Comparison of ENCODE assay signal across 25 cellular contexts in the genomic region with DNA sequence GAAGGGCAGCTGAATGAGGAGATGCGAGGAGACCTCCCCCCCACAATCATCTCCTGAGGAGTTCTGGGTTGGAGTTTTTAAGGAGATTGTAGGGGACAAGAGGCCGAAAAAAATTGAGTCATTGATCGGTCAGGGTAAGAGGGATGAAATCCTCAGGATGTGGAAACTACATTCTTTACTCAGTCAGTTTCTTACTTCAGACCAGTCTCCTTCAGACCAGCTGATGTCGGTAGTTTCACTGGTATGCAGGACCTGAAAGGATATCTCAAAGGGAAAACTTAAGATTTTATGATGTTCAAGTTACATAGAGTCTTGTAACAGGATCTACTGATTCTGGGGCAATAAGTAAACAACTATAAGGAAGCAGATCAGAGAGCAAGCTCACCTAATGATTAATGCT. TPM values are rescaled to one million over a fixed set of nuclear protein-coding genes. Genes with fewer than 3 reads are reported as not detected.
DNase-seq lines count a peak whose midpoint lies in the region; ATAC-seq and TF ChIP-seq lines count a peak whose summit lies in the region.
"Had no signal": no experiment of that assay in that cellular context is flagged by ENCODE, and none has a peak within 500 bp of the region (broad histone marks: within the 10 kb centered on the region; RNA-seq: fewer than 3 reads in every experiment).

No MANE protein-coding gene starts in this region.

- H3F3A ChIP-seq in PC-9 (ENCODE audit: insufficient read depth, low read depth) = peaks cover 13% of the 10 kb centered on the region; the same call in 1 of the 2 replicates

- DNase-seq in Calu3 (no peak), PC-9 (peak in 1 of 2 experiments; percentile 61), choroid plexus epithelial cell (ENCODE audit: low read depth) (peak; percentile 65), iris pigment epithelial cell (ENCODE audit: low read depth) (peak; percentile 65), coronary artery (ENCODE audit: low spot score) (no peak), NCI-H524 treated with DMSO at 0.1 percent for 48 hours (lab: John Stamatoyannopoulos, UW) (no peak), tibial artery (no peak)
- DNase-seq: AML-193; Caco-2; CD4-positive, alpha-beta T cell; CD8-positive, alpha-beta T cell; DMS 273 treated with DMSO at 0.1 percent for 48 hours; DMS153; DMS53; DMS79; DND-41; EL; GDM1 had no signal

- H2AFZ ChIP-seq in PC-9 = no peak overlapping the region

- H3K9me3 Mint-ChIP-seq in Calu3 (ENCODE audit: low read depth, unreplicated experiment) = peaks cover 6% of the 10 kb centered on the region

- H3K27me3 ChIP-seq in PC-9 (ENCODE audit: insufficient read depth, low read depth) (no peaks in the 10 kb centered on the region), tibial artery (no peaks in the 10 kb centered on the region)
- H3K27me3 ChIP-seq: BLaER1 treated with 17β-estradiol and CSF1 and Interleukin-3, amounts not matched to agents 10 nM and 100 nM had no signal

- H3K4me3 Mint-ChIP-seq in Calu3 (ENCODE audit: low read depth, unreplicated experiment) = no peak overlapping the region
- H3K4me3 Mint-ChIP-seq: B cell; CD4-positive, alpha-beta T cell; CD8-positive, alpha-beta T cell had no signal

- H3K79me2 ChIP-seq in PC-9 (ENCODE audit: low read depth) = no peaks in the 10 kb centered on the region

- H4K20me1 ChIP-seq in PC-9 (ENCODE audit: insufficient read depth) = no peaks in the 10 kb centered on the region
- H4K20me1 ChIP-seq: BLaER1 treated with 17β-estradiol and CSF1 and Interleukin-3, amounts not matched to agents 10 nM and 100 nM had no signal

- H3K36me3 ChIP-seq in PC-9 (ENCODE audit: low read depth) (no peaks in the 10 kb centered on the region), tibial artery (no peaks in the 10 kb centered on the region)
- H3K36me3 ChIP-seq: BLaER1 treated with 17β-estradiol and CSF1 and Interleukin-3, amounts not matched to agents 10 nM and 100 nM had no signal

- H3K9me3 ChIP-seq in PC-9 (ENCODE audit: insufficient read depth, low read depth) (peaks cover 17% of the 10 kb centered on the region), tibial artery (no peaks in the 10 kb centered on the region)

- H3K9me2 ChIP-seq in PC-9 (ENCODE audit: insufficient read depth) = no peaks in the 10 kb centered on the region

- no peaks in the 10 kb centered on the region for H3K27me3 Mint-ChIP-seq in Calu3 (ENCODE audit: unreplicated experiment)

- CTCF ChIA-PET in Calu3 (lab: Charles Lee) (no interaction called here), PC-9 (lab: Charles Lee) (no interaction called here)

- intact Hi-C loops in Calu3 (cut with micrococcal nuclease; ENCODE audit: unreplicated experiment) (loop anchor here (10.0 kb wide), 1 partner anchor 342 kb away; no protein-coding TSS in a partner anchor), PC-9 (cut with micrococcal nuclease; ENCODE audit: unreplicated experiment) (no loop called here), tibial artery (cut with DNase I; ENCODE audit: low total_unique reads) (no loop called here)

- H3K27ac ChIP-seq in PC-9 = peak overlapping the region; percentile 56
- H3K27ac ChIP-seq in coronary artery = no peak overlapping the region
- H3K27ac ChIP-seq in tibial artery = no peak overlapping the region
- H3K27ac ChIP-seq: 22Rv1; A549; BLaER1 treated with 17β-estradiol and CSF1 and Interleukin-3, amounts not matched to agents 10 nM and 100 nM; C4-2B had no signal

- H3K4me2 ChIP-seq in PC-9 = no peak overlapping the region
- H3K4me2 ChIP-seq: A549; BLaER1 treated with 17β-estradiol and CSF1 and Interleukin-3, amounts not matched to agents 10 nM and 100 nM had no signal

- POLR2A ChIA-PET in PC-9 (lab: Charles Lee; ENCODE audit: unreplicated experiment) = no interaction called here

- H3K27ac Mint-ChIP-seq in Calu3 (ENCODE audit: unreplicated experiment) = peak overlapping the region; percentile 72
- H3K27ac Mint-ChIP-seq: B cell; CD4-positive, alpha-beta T cell; CD8-positive, alpha-beta T cell had no signal

- H3K4me1 Mint-ChIP-seq in Calu3 (ENCODE audit: low read depth, unreplicated experiment) = peaks cover 36% of the 10 kb centered on the region
- H3K4me1 Mint-ChIP-seq: B cell had no signal

- BruUV-seq in Calu3 (replicated peaks; lab: Mats Ljungman, UMichigan) (no TSS peak), PC-9 (replicated peaks; lab: Mats Ljungman, UMichigan) (no TSS peak)

- peaks cover 5% of the 10 kb centered on the region for H3K36me3 Mint-ChIP-seq in Calu3 (ENCODE audit: insufficient read depth, unreplicated experiment)
- H3K36me3 Mint-ChIP-seq: CD8-positive, alpha-beta T cell had no signal

- no peak overlapping the region for H3K4me3 ChIP-seq in PC-9
- H3K4me3 ChIP-seq in choroid plexus epithelial cell (ENCODE audit: low read depth, low read length) = no peak overlapping the region
- H3K4me3 ChIP-seq in coronary artery = no peak overlapping the region
- H3K4me3 ChIP-seq in tibial artery = no peak overlapping the region
- H3K4me3 ChIP-seq: A549; BLaER1 treated with 17β-estradiol and CSF1 and Interleukin-3, amounts not matched to agents 10 nM and 100 nM; GM12878 had no signal

- no peak for TF ChIP-seq CTCF in Calu3 (IDR thresholded peaks at IDR 0.05; ENCODE audit: unreplicated experiment)
- TF ChIP-seq CTCF in PC-9 (conservative IDR thresholded peaks at IDR 0.05) = no peak
- no peak for TF ChIP-seq CTCF in choroid plexus epithelial cell (conservative IDR thresholded peaks at IDR 0.05; ENCODE audit: low read depth, low read length)
- no peak for TF ChIP-seq CTCF in coronary artery (IDR thresholded peaks at IDR 0.05)
- TF ChIP-seq CTCF in tibial artery (IDR thresholded peaks at IDR 0.05) = no peak

- H3K4me1 ChIP-seq in PC-9 (replicated peaks; ENCODE audit: insufficient read depth) (peaks cover 42% of the 10 kb centered on the region), tibial artery (no peaks in the 10 kb centered on the region)
- H3K4me1 ChIP-seq: A549 had no signal

- no peak for ATAC-seq in HG03175 (IDR thresholded peaks at IDR 0.05; ENCODE audit: unreplicated experiment)
- ATAC-seq: A549; CD8-positive, alpha-beta T cell; GM12878 had no signal

RNA-seq across cellular contexts. Expression of gene RFXAP, which starts 51.7 kb away (rescaled TPM):
- total RNA-seq in Calu3 (2022) = 3.8 and 6.2 TPM in 2 replicates
- 3.9 and 5.6 TPM in 2 replicates for total RNA-seq in PC-9 (2021)

Comparison
In these comparisons a context has a peak if more than half of its experiments do, and no peak if none do; other contexts are left out.
1. DNase-seq: peak in choroid plexus epithelial cell (single experiment) and iris pigment epithelial cell (single experiment); none in Calu3 (single experiment), coronary artery (single experiment), NCI-H524 treated with DMSO at 0.1 percent for 48 hours (single experiment) and tibial artery (0 of 2).